ENCODE assay signal across 11 cellular contexts in the genomic region with DNA sequence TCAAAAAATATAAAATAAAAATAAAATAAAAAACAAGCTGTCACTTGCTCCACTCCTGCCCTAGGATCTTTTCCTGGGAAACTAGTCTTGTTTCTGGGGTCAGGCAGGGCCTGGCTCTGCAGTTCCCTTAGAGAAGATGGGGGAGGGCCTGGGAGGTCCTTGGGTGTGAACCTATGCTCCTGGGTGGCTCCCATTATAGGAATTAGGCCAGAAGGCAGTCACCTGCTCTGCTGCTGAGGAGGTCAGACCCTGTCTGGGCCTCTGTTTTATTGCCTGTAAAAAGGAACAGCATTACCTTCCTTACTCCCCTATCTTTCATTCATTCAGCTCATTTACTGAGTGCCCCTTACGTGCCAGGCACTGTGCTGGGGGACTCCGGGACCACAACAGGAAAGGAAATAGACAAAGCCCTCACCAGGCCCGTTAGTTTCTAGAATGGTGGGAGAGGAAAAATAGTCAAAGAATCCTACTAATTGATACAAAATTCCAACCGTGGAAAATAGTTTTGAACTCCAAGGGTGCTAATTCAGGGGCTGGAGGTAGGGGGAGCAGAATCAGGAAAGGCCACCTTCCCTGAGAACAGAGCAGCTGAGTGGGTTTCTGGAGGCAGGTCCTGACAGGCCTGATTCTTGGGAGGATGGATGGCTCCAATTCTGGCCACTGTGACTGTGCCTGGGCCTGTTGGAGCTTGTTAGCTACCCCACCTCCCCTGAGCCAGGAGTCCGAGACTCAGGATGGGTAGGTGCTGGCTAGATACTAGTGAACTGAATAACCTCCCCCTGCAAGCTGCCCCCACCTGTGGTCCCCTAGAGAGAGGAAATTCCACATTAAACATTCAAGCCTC. TPM values are rescaled to one million over a fixed set of nuclear protein-coding genes. Genes with fewer than 3 reads are reported as not detected.
A peak's percentile ranks its signal among the peaks of the same experiment; 100 is the strongest.
DNase-seq lines count a peak whose midpoint lies in the region; ATAC-seq and TF ChIP-seq lines count a peak whose summit lies in the region.
"Had no signal": no experiment of that assay in that cellular context is flagged by ENCODE, and none has a peak within 500 bp of the region (broad histone marks: within the 10 kb centered on the region; RNA-seq: fewer than 3 reads in every experiment).

No MANE protein-coding gene starts in this region.

- H3K4me3 ChIP-seq in CD8-positive, alpha-beta T cell (ENCODE audit: low read depth, low read length): no peak overlapping the region
- H3K4me3 ChIP-seq in NT2/D1 (ENCODE audit: insufficient read length, low read depth): no peak overlapping the region
- H3K4me3 ChIP-seq in iPS DF 6.9 (ENCODE audit: low read length): no peak overlapping the region
- no peak overlapping the region for H3K4me3 ChIP-seq in transverse colon

- WGBS in iPS DF 6.9 (ENCODE audit: insufficient coverage, insufficient read length): no CpG with 5 or more reads among the region's 5 CpGs
- WGBS in transverse colon (ENCODE audit: low coverage in 1 of 2), 2 donors: 76 to 79% methylated on average over 4 to 5 of the region's 5 CpGs

- no peaks in the 10 kb centered on the region for H3K9me3 Mint-ChIP-seq in CD8-positive, alpha-beta T cell
- H3K9me3 Mint-ChIP-seq in chondrocyte (ENCODE audit: low read depth): no peaks in the 10 kb centered on the region

- H3K27me3 Mint-ChIP-seq in CD8-positive, alpha-beta T cell (ENCODE audit: low read depth): peaks cover 8% of the 10 kb centered on the region
- peaks cover 9% of the 10 kb centered on the region for H3K27me3 Mint-ChIP-seq in chondrocyte (ENCODE audit: low read depth)

- CTCF ChIA-PET in CD8-positive, alpha-beta T cell (lab: Charles Lee): interaction anchor here (0.5 to 6.0 kb wide), 3 partner anchors 9 to 306 kb away, joined by 3 to 34 read pairs (median 3); no protein-coding TSS in a partner anchor
- CTCF ChIA-PET in HEK293T (lab: Yijun Ruan, JAX): interaction anchor here (0.5 to 5.1 kb wide), 6 partner anchors 9 to 163 kb away, joined by 3 to 45 read pairs (median 4); no protein-coding TSS in a partner anchor

- H3K4me1 ChIP-seq in CD8-positive, alpha-beta T cell (ENCODE audit: insufficient read depth, low read length): peaks cover 13% of the 10 kb centered on the region
- H3K4me1 ChIP-seq in NT2/D1 (ENCODE audit: insufficient read depth, insufficient read length): peaks cover 9% of the 10 kb centered on the region
- peaks cover 24% of the 10 kb centered on the region for H3K4me1 ChIP-seq in iPS DF 6.9 (ENCODE audit: control insufficient read depth, insufficient read depth, low read length)
- peaks cover 3 to 26% (median 22%) of the 10 kb centered on the region in 4 donors for H3K4me1 ChIP-seq in transverse colon

- no peak for TF ChIP-seq POLR2A in transverse colon (IDR thresholded peaks at IDR 0.05)

- no peaks in the 10 kb centered on the region for H3K27me3 ChIP-seq in CD8-positive, alpha-beta T cell (ENCODE audit: insufficient read depth, low read length)
- H3K27me3 ChIP-seq in NT2/D1 (ENCODE audit: insufficient read depth, insufficient read length) (peaks cover 32% of the 10 kb centered on the region), iPS DF 6.9 (ENCODE audit: control insufficient read depth, insufficient read depth, low read length) (no peaks in the 10 kb centered on the region; the same call in 1 of the 2 replicates), transverse colon (no peaks in the 10 kb centered on the region)

- no peak for TF ChIP-seq CTCF in CD8-positive, alpha-beta T cell (IDR thresholded peaks at IDR 0.05)
- TF ChIP-seq CTCF in chondrocyte (IDR thresholded peaks at IDR 0.05) (no peak), transverse colon (IDR thresholded peaks at IDR 0.05) (no peak)

- ATAC-seq in CD8-positive, alpha-beta T cell: no peak
- ATAC-seq in HG02852 (IDR thresholded peaks at IDR 0.05; ENCODE audit: unreplicated experiment) (no peak), GM21381 (IDR thresholded peaks at IDR 0.05; ENCODE audit: unreplicated experiment) (no peak)

- no peak overlapping the region for H3K27ac ChIP-seq in CD8-positive, alpha-beta T cell (ENCODE audit: low read depth, low read length)
- H3K27ac ChIP-seq in iPS DF 6.9 (ENCODE audit: low read length): peak overlapping the region; percentile 59
- H3K27ac ChIP-seq in transverse colon: no peak overlapping the region
- H3K27ac ChIP-seq: thoracic aorta had no signal

- in situ Hi-C loops in transverse colon (cut with MboI; ENCODE audit: low pct_ligation_motif_present in 1 of 4, low pct_unique_long_range_greater_than_20kb in 1 of 4, low sequenced_read_pairs in 3 of 4): no loop called here

- no peaks in the 10 kb centered on the region for H3K9me3 ChIP-seq in CD8-positive, alpha-beta T cell (ENCODE audit: low read length)
- no peaks in the 10 kb centered on the region for H3K9me3 ChIP-seq in NT2/D1 (ENCODE audit: insufficient read depth, low read length)
- no peaks in the 10 kb centered on the region for H3K9me3 ChIP-seq in iPS DF 6.9 (ENCODE audit: control insufficient read depth, insufficient read depth, low read length)
- no peaks in the 10 kb centered on the region for H3K9me3 ChIP-seq in transverse colon
- H3K9me3 ChIP-seq: thoracic aorta had no signal

- no peak for DNase-seq in CD8-positive, alpha-beta T cell
- DNase-seq in HEK293T (ENCODE audit: extremely low spot score) (no peak), NT2/D1 (ENCODE audit: low read depth, low spot score) (no peak), iPS DF 6.9 (ENCODE audit: low read depth, low spot score) (no peak), chondrocyte (ENCODE audit: low spot score) (no peak), transverse colon (no peak)
- DNase-seq: activated naive CD4-positive, alpha-beta T cell treated with anti-CD3 and anti-CD28 coated beads, Interleukin-2, amount 50 U/mL, for 16 hours had no signal

- H3K36me3 Mint-ChIP-seq in CD8-positive, alpha-beta T cell: no peaks in the 10 kb centered on the region
- H3K36me3 Mint-ChIP-seq in chondrocyte (ENCODE audit: low read depth): no peaks in the 10 kb centered on the region

- intact Hi-C loops in CD8-positive, alpha-beta T cell (cut with DNase I, micrococcal nuclease): no loop called here
- intact Hi-C loops in transverse colon (cut with DNase I; ENCODE audit: low total_unique reads): no loop called here

- peak overlapping the region; percentile 61 for H3K9ac ChIP-seq in NT2/D1 (ENCODE audit: insufficient read length, low read depth)

- POLR2A ChIA-PET in CD8-positive, alpha-beta T cell (lab: Charles Lee): no interaction called here
- POLR2A ChIA-PET in HEK293T (lab: Yijun Ruan, JAX): interaction anchor here (0.6 to 3.7 kb wide), 11 partner anchors 9 to 237 kb away, joined by 3 to 29 read pairs (median 3); a partner anchor contains a TSS

- TF ChIP-seq EP300 in transverse colon (IDR thresholded peaks at IDR 0.05; ENCODE audit: low read depth): no peak

- peaks cover 11% of the 10 kb centered on the region for H3K4me1 Mint-ChIP-seq in CD8-positive, alpha-beta T cell (ENCODE audit: low read depth)
- peaks cover 21% of the 10 kb centered on the region for H3K4me1 Mint-ChIP-seq in chondrocyte (ENCODE audit: low read depth)

- no peak overlapping the region for H3K27ac Mint-ChIP-seq in CD8-positive, alpha-beta T cell
- no peak overlapping the region for H3K27ac Mint-ChIP-seq in chondrocyte (ENCODE audit: unreplicated experiment)

- no peaks in the 10 kb centered on the region for H3K36me3 ChIP-seq in CD8-positive, alpha-beta T cell (ENCODE audit: insufficient read depth, low read length)
- H3K36me3 ChIP-seq in NT2/D1 (ENCODE audit: insufficient read depth, insufficient read length, low read length) (peaks cover 3% of the 10 kb centered on the region), iPS DF 6.9 (ENCODE audit: control insufficient read depth, insufficient read depth, low read length) (no peaks in the 10 kb centered on the region; the same call in 1 of the 2 replicates), transverse colon (no peaks in the 10 kb centered on the region)
- H3K36me3 ChIP-seq: thoracic aorta had no signal

- H3K4me3 Mint-ChIP-seq in CD8-positive, alpha-beta T cell: peak overlapping the region; percentile 39
- no peak overlapping the region for H3K4me3 Mint-ChIP-seq in chondrocyte (ENCODE audit: unreplicated experiment)

TF ChIP-seq in HEK293T, 16 proteins besides CTCF, POLR2A, EP300 and RAD21:
- TF ChIP-seq TARDBP (IDR thresholded peaks at IDR 0.05): no peak
- TF ChIP-seq, protein P1, sequence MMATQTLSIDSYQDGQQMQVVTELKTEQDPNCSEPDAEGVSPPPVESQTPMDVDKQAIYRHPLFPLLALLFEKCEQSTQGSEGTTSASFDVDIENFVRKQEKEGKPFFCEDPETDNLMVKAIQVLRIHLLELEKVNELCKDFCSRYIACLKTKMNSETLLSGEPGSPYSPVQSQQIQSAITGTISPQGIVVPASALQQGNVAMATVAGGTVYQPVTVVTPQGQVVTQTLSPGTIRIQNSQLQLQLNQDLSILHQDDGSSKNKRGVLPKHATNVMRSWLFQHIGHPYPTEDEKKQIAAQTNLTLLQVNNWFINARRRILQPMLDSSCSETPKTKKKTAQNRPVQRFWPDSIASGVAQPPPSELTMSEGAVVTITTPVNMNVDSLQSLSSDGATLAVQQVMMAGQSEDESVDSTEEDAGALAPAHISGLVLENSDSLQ (IDR thresholded peaks at IDR 0.05): 0 out of 2 replicates have a peak, but pooled peaks have one; percentile 40

RNA-seq across cellular contexts. Expression of a gene that starts 1.3 kb away (rescaled TPM):
- under 1 TPM; 0.47 to 0.49 TPM for total RNA-seq in CD8-positive, alpha-beta T cell
- 12.7 to 13.2 TPM (median 13.0 TPM) in 3 replicates for total RNA-seq in chondrocyte
- 10 to 100 TPM in 2 of 4 donors, 1 to 10 TPM in 2; 7.5 to 15.9 (median 11.0) TPM for total RNA-seq in transverse colon

RNA-seq across cellular contexts. Expression of a gene that starts 35.9 kb away (rescaled TPM):
- 10 to 100 TPM; 12.9 to 13.9 TPM for total RNA-seq in CD8-positive, alpha-beta T cell
- total RNA-seq in chondrocyte (22.2 to 24.1 TPM (median 23.0 TPM) in 3 replicates), transverse colon (10 to 100 TPM in 2 of 4 donors, 1 to 10 TPM in 2; 6.0 to 22.1 (median 9.5) TPM)

RNA-seq across cellular contexts. Expression of a gene that starts 37.2 kb away (rescaled TPM):
- total RNA-seq in CD8-positive, alpha-beta T cell: under 1 TPM; 0.25 to 0.49 TPM
- total RNA-seq in chondrocyte (0.31 to 0.55 TPM (median 0.41 TPM) in 3 replicates), transverse colon (not detected)
- total RNA-seq: osteoblast had no signal

RNA-seq across cellular contexts. Expression of a gene that starts 42.4 kb away (rescaled TPM):
- total RNA-seq in CD8-positive, alpha-beta T cell: not detected
- not detected in 3 replicates for total RNA-seq in chondrocyte
- total RNA-seq in transverse colon: not detected
- total RNA-seq: osteoblast, thoracic aorta had no signal

RNA-seq across cellular contexts. Expression of a gene that starts 50.0 kb away (rescaled TPM):
- total RNA-seq in CD8-positive, alpha-beta T cell: 10 to 100 TPM; 26.8 to 27.5 TPM
- total RNA-seq in chondrocyte (70.1 to 70.8 TPM (median 70.4 TPM) in 3 replicates), transverse colon (10 to 100 TPM; 54.9 to 95.3 (median 66.5) TPM)
